In the genomic region with DNA sequence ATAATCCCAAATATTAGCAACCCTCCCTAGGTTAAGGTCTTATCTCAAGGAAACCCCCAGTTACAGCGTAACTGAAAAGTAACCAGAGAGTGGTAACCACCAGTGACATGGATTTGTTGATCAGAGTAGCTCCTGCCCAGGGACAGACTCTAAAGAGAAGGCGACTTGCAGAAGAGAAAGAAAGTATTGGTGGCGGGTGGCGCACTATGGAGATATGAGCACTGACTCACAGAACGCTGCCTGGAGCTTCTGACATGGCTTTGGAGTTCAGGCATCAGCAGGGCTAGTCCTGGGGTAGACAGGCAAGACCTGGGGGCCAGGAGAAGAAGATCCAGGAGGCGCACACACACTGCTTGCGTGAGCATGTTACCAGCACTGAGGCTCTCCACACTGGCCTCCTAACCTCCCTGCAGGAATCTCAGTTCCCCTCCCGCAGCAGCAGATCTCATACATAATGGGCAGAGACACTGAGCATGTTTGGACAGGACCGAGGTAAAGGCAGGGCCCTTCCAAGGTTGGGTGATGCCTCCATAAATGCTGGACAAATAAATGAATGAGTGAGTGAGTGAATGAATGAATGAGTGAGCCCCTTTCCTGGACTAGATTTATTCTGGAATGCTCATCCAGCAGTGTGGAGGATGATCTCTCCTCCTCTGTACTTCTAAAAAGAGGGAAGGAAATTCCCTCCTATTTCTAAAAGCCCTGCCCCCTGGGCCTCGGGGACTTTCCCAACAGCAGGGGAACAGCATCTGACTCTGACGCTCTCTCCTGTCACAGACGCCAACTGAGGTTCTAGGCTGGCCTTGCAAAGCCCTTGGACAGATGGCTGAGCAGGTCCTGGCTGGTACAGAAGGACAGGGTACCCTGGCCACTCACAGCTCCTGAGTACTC, we compare ENCODE assay signal across 8 cellular contexts.
DNase-seq lines count a peak whose midpoint lies in the region; ATAC-seq, FAIRE-seq and TF ChIP-seq lines count a peak whose summit lies in the region.

No MANE protein-coding gene starts in this region.

- H3K4me1 ChIP-seq in OCI-LY3 (ENCODE audit: low read length) (peaks cover 39% of the 10 kb centered on the region), gastrocnemius medialis (peaks cover 57 to 59% of the 10 kb centered on the region in 2 donors)

- ATAC-seq in gastrocnemius medialis (peak; percentile 65), GM18505 (IDR thresholded peaks at IDR 0.05; ENCODE audit: unreplicated experiment) (no peak)

- no peak for TF ChIP-seq CTCF in OCI-LY3 (IDR thresholded peaks at IDR 0.05; ENCODE audit: low read depth, low read length)
- TF ChIP-seq CTCF in gastrocnemius medialis (IDR thresholded peaks at IDR 0.05 in 4 of 5, conservative IDR thresholded peaks at IDR 0.05 in 1 of 5), result no peak

- H3K4me3 ChIP-seq in OCI-LY3 (ENCODE audit: low read length), result no peak overlapping the region
- H3K4me3 ChIP-seq in gastrocnemius medialis, result peak overlapping the region in 2 of 4 donors; percentile 43 to 49

- no peak for TF ChIP-seq POLR2A in GM12892 (IDR thresholded peaks at IDR 0.05; ENCODE audit: low read depth, low read length)
- TF ChIP-seq POLR2A in gastrocnemius medialis (IDR thresholded peaks at IDR 0.05), result peak; percentile 46 to 76
- TF ChIP-seq POLR2A in GM18505 (IDR thresholded peaks at IDR 0.05; ENCODE audit: borderline replicate concordance, extremely low read depth, insufficient read depth, insufficient read length), result no peak

- peaks cover 91% of the 10 kb centered on the region for H3K79me2 ChIP-seq in OCI-LY3 (ENCODE audit: low read length)

- no peak overlapping the region for H3K4me2 ChIP-seq in OCI-LY3 (ENCODE audit: low read length)

- no peaks in the 10 kb centered on the region for H3K27me3 ChIP-seq in OCI-LY3 (ENCODE audit: low read depth, low read length)
- no peaks in the 10 kb centered on the region for H3K27me3 ChIP-seq in gastrocnemius medialis

- intact Hi-C loops in gastrocnemius medialis (cut with DNase I; ENCODE audit: low total_unique reads), result loop anchor here (1.0 kb wide), 2 partner anchors 44 to 412 kb away; no protein-coding TSS in a partner anchor

- H3K9ac ChIP-seq in OCI-LY3 (ENCODE audit: low read length), result no peak overlapping the region

- no peak overlapping the region for H2AFZ ChIP-seq in OCI-LY3 (ENCODE audit: low read depth, low read length)

- DNase-seq in GM12892 (ENCODE audit: insufficient read length) (no peak), globus pallidus (ENCODE audit: low spot score) (peak; percentile 16), gastrocnemius medialis (peak; percentile 86 to 93), DMS53 (lab: John Stamatoyannopoulos, UW) (no peak), OCI-M2 (lab: John Stamatoyannopoulos, UW; ENCODE audit: unreplicated experiment) (no peak)
- DNase-seq in stimulated activated CD4-positive, alpha-beta T cell treated with anti-CD3 and anti-CD28 coated beads, Interleukin-1b, Interleukin-23, amount 100 ng/mL, for 48 hours, result no peak

- H4K20me1 ChIP-seq in OCI-LY3 (ENCODE audit: insufficient read depth, low read length), result peaks cover 92% of the 10 kb centered on the region

- no peaks in the 10 kb centered on the region for H3K9me3 ChIP-seq in OCI-LY3 (ENCODE audit: insufficient read depth, low read length)
- H3K9me3 ChIP-seq in gastrocnemius medialis, result no peaks in the 10 kb centered on the region

- in situ Hi-C loops in gastrocnemius medialis (cut with MboI; ENCODE audit: low sequenced_read_pairs in 4 of 4), result no loop called here

- peak; percentile 70 for FAIRE-seq in GM12892 (lab: Jason Lieb, UNC)

- H3K36me3 ChIP-seq in OCI-LY3 (replicated peaks; ENCODE audit: low read depth, low read length) (peaks cover 76% of the 10 kb centered on the region), gastrocnemius medialis (no peaks in the 10 kb centered on the region)

- peak overlapping the region; percentile 11; the same call in 1 of the 2 replicates for H3K27ac ChIP-seq in OCI-LY3 (ENCODE audit: low read length)
- H3K27ac ChIP-seq in gastrocnemius medialis, result peak overlapping the region; percentile 85 to 97 (median 92)

Comparison
In these comparisons a context has a peak if more than half of its experiments do, and no peak if none do; other contexts are left out.
1. DNase-seq: peak in globus pallidus (single experiment) and gastrocnemius medialis (2 of 2); none in GM12892 (single experiment), stimulated activated CD4-positive, alpha-beta T cell treated with anti-CD3 and anti-CD28 coated beads, Interleukin-1b, Interleukin-23, amount 100 ng/mL, for 48 hours (single experiment), DMS53 (single experiment) and OCI-M2 (single experiment).
2. POLR2A ChIP-seq: peak in gastrocnemius medialis (2 of 2); none in GM12892 (single experiment) and GM18505 (single experiment).